Comparison of ENCODE assay signal across 8 cellular contexts in genomic region chr2:106885981-106886915, GRCh38. TPM values are rescaled to one million over a fixed set of nuclear protein-coding genes. Genes with fewer than 3 reads are reported as not detected.
DNase-seq lines count a peak whose midpoint lies in the region; ATAC-seq lines count a peak whose summit lies in the region.

A gene with protein sequence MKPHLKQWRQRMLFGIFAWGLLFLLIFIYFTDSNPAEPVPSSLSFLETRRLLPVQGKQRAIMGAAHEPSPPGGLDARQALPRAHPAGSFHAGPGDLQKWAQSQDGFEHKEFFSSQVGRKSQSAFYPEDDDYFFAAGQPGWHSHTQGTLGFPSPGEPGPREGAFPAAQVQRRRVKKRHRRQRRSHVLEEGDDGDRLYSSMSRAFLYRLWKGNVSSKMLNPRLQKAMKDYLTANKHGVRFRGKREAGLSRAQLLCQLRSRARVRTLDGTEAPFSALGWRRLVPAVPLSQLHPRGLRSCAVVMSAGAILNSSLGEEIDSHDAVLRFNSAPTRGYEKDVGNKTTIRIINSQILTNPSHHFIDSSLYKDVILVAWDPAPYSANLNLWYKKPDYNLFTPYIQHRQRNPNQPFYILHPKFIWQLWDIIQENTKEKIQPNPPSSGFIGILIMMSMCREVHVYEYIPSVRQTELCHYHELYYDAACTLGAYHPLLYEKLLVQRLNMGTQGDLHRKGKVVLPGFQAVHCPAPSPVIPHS (minus strand): TSS chr2:106886167. CDS start chr2:106843977, 42,190 bp downstream.

- ATAC-seq in HG03520 (IDR thresholded peaks at IDR 0.05; ENCODE audit: unreplicated experiment), result no peak
- no peak for ATAC-seq in GM21367 (IDR thresholded peaks at IDR 0.05; ENCODE audit: unreplicated experiment)
- no peak for ATAC-seq in GM19455 (IDR thresholded peaks at IDR 0.05; ENCODE audit: unreplicated experiment)

- DNase-seq in ELF-1 (ENCODE audit: low read depth, low spot score) (peak; percentile 32), RPMI7951 (ENCODE audit: low read depth) (peak; percentile 65), head of caudate nucleus (peak; percentile 48 to 93 (median 81)), posterior cingulate gyrus (peak in 9 of 10 donors; percentile 46 to 94 (median 72)), HPDE6-E6E7 (ENCODE audit: extremely low spot score) (no peak)

- intact Hi-C loops in head of caudate nucleus (cut with DNase I) (loop anchor here (5.0 kb wide), 1 partner anchor 101 kb away; no protein-coding TSS in a partner anchor), posterior cingulate gyrus (cut with DNase I) (no loop called here)

RNA-seq across cellular contexts. Expression of the gene that starts here (rescaled TPM):
- total RNA-seq in RPMI7951 (2014; rRNA removed; shearing (Covaris generic)), result 28.6 and 34.7 TPM in 2 replicates
